In genomic region chr4:86934147-86934771, GRCh38 we compare ENCODE assay signal across 8 cellular contexts. TPM values are rescaled to one million over a fixed set of nuclear protein-coding genes. Genes with fewer than 3 reads are reported as not detected.
A peak's percentile ranks its signal among the peaks of the same experiment; 100 is the strongest.
DNase-seq lines count a peak whose midpoint lies in the region; ATAC-seq lines count a peak whose summit lies in the region.

No MANE protein-coding gene starts in this region.

- H3K27me3 Mint-ChIP-seq in activated T-helper 2 cell treated with anti-CD3 and anti-CD28 coated beads, Interferon-gamma antibody, Interleukin-2, Interleukin-4, amounts not matched to agents 10 μg/mL and 5 μg/mL and 100 μg/mL, durations not matched to agents 14 hours and 24 hours and 36 hours (ENCODE audit: low read depth): no peaks in the 10 kb centered on the region

- H3K4me3 Mint-ChIP-seq in activated T-helper 2 cell treated with anti-CD3 and anti-CD28 coated beads, Interferon-gamma antibody, Interleukin-2, Interleukin-4, amounts not matched to agents 10 μg/mL and 5 μg/mL and 100 μg/mL, durations not matched to agents 14 hours and 24 hours and 36 hours (ENCODE audit: low read depth): peak overlapping the region; percentile 83

- H3K27ac Mint-ChIP-seq in activated T-helper 2 cell treated with anti-CD3 and anti-CD28 coated beads, Interferon-gamma antibody, Interleukin-2, Interleukin-4, amounts not matched to agents 10 μg/mL and 5 μg/mL and 100 μg/mL, durations not matched to agents 14 hours and 24 hours and 36 hours: peak overlapping the region; percentile 92

- H3K4me1 Mint-ChIP-seq in activated T-helper 2 cell treated with anti-CD3 and anti-CD28 coated beads, Interferon-gamma antibody, Interleukin-2, Interleukin-4, amounts not matched to agents 10 μg/mL and 5 μg/mL and 100 μg/mL, durations not matched to agents 14 hours and 24 hours and 36 hours (ENCODE audit: low read depth): peaks cover 42% of the 10 kb centered on the region

- intact Hi-C loops in activated T-helper 2 cell treated with anti-CD3 and anti-CD28 coated beads, Interferon-gamma antibody, Interleukin-2, Interleukin-4, amounts not matched to agents 10 μg/mL and 5 μg/mL and 100 μg/mL, durations not matched to agents 14 hours and 24 hours and 36 hours (cut with micrococcal nuclease): loop anchor here (2.0 kb wide), 1 partner anchor 139 kb away; no protein-coding TSS in a partner anchor

- H3K4me3 ChIP-seq in iPS-11a (ENCODE audit: low read depth, low read length): peak overlapping the region; percentile 65

- ATAC-seq in HG03442 (IDR thresholded peaks at IDR 0.05; ENCODE audit: unreplicated experiment) (no peak), GM18517 (IDR thresholded peaks at IDR 0.05; ENCODE audit: unreplicated experiment) (no peak)

- DNase-seq in stimulated activated CD4-positive, alpha-beta T cell treated with anti-CD3 and anti-CD28 coated beads, Interleukin-15, amount 100 ng/mL, for 24 hours: peak; percentile 6
- DNase-seq in stimulated activated CD4-positive, alpha-beta T cell treated with anti-CD3 and anti-CD28 coated beads, Interleukin-4, amount 100 ng/mL, for 4 hours: no peak
- no peak for DNase-seq in activated T-helper 2 cell treated with anti-CD3 and anti-CD28 coated beads, Interferon-gamma antibody, Interleukin-2, Interleukin-4, amounts not matched to agents 10 μg/mL and 5 μg/mL and 100 μg/mL, durations not matched to agents 14 hours and 24 hours and 36 hours (ENCODE audit: low spot score)
- peak; percentile 27 for DNase-seq in stimulated activated CD8-positive, alpha-beta memory T cell treated with anti-CD3 and anti-CD28 coated beads, Interleukin-4, amount 100 ng/mL, for 48 hours
- DNase-seq in NCI-H1694 treated with DMSO at 0.1 percent for 48 hours (lab: John Stamatoyannopoulos, UW): no peak

- no peaks in the 10 kb centered on the region for H3K9me3 Mint-ChIP-seq in activated T-helper 2 cell treated with anti-CD3 and anti-CD28 coated beads, Interferon-gamma antibody, Interleukin-2, Interleukin-4, amounts not matched to agents 10 μg/mL and 5 μg/mL and 100 μg/mL, durations not matched to agents 14 hours and 24 hours and 36 hours

- H3K36me3 Mint-ChIP-seq in activated T-helper 2 cell treated with anti-CD3 and anti-CD28 coated beads, Interferon-gamma antibody, Interleukin-2, Interleukin-4, amounts not matched to agents 10 μg/mL and 5 μg/mL and 100 μg/mL, durations not matched to agents 14 hours and 24 hours and 36 hours (ENCODE audit: low read depth): no peaks in the 10 kb centered on the region

RNA-seq across cellular contexts. Expression of gene AFF1, which starts 0.6 kb away (rescaled TPM):
- 60.4 and 63.0 TPM in 2 replicates for total RNA-seq in activated T-helper 2 cell treated with anti-CD3 and anti-CD28 coated beads, Interferon-gamma antibody, Interleukin-2, Interleukin-4, amounts not matched to agents 10 μg/mL and 5 μg/mL and 100 μg/mL, durations not matched to agents 14 hours and 24 hours and 36 hours

RNA-seq across cellular contexts. Expression of gene C4orf36, which starts 42.0 kb away (rescaled TPM):
- total RNA-seq in activated T-helper 2 cell treated with anti-CD3 and anti-CD28 coated beads, Interferon-gamma antibody, Interleukin-2, Interleukin-4, amounts not matched to agents 10 μg/mL and 5 μg/mL and 100 μg/mL, durations not matched to agents 14 hours and 24 hours and 36 hours: not detected in 2 replicates

Comparison
In these comparisons a context has a peak if more than half of its experiments do, and no peak if none do; other contexts are left out.
1. DNase-seq: peak in stimulated activated CD4-positive, alpha-beta T cell treated with anti-CD3 and anti-CD28 coated beads, Interleukin-15, amount 100 ng/mL, for 24 hours (single experiment) and stimulated activated CD8-positive, alpha-beta memory T cell treated with anti-CD3 and anti-CD28 coated beads, Interleukin-4, amount 100 ng/mL, for 48 hours (single experiment); none in stimulated activated CD4-positive, alpha-beta T cell treated with anti-CD3 and anti-CD28 coated beads, Interleukin-4, amount 100 ng/mL, for 4 hours (0 of 2), activated T-helper 2 cell treated with anti-CD3 and anti-CD28 coated beads, Interferon-gamma antibody, Interleukin-2, Interleukin-4, amounts not matched to agents 10 μg/mL and 5 μg/mL and 100 μg/mL, durations not matched to agents 14 hours and 24 hours and 36 hours (single experiment) and NCI-H1694 treated with DMSO at 0.1 percent for 48 hours (single experiment).